ENCODE assay signal across 11 cellular contexts in the genomic region with DNA sequence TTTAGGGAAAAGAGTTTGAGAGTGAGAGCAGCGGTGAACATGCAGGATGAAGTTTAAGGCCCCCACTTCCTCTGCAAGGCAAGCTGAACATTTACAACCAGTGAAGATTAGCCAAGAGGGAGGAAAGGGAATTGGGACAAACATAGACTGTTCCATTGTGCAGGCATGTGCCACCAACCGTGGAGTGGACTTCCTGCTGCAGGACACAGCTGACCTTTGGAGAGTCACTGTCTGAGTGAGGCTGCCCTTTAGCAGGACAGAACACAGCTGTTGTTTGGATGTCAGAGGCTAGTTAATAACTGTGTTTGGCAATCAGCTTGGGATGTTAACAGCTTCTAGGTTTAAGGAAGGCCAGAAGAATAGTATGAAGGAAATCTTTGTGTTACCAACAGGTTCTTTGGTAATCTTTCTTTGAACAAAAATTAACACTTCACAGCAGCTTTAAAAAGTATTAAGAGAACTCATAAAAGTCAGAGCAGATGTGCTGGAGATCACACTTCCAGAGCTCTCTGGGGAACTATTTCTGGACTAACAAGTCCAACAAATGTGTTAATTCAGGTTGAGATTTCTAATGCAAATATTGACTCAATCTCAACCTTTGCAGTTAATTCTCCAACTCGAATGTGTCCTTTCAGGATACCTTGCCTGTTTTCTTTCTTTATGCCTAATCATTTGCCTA. TPM values are rescaled to one million over a fixed set of nuclear protein-coding genes. Genes with fewer than 3 reads are reported as not detected.
DNase-seq lines count a peak whose midpoint lies in the region; ATAC-seq and TF ChIP-seq lines count a peak whose summit lies in the region.
"Had no signal": no experiment of that assay in that cellular context is flagged by ENCODE, and none has a peak within 500 bp of the region (broad histone marks: within the 10 kb centered on the region; RNA-seq: fewer than 3 reads in every experiment).

No MANE protein-coding gene starts in this region.

- H3K9me3 Mint-ChIP-seq in MCF 10A (ENCODE audit: unreplicated experiment) (no peaks in the 10 kb centered on the region), CD14-positive monocyte (no peaks in the 10 kb centered on the region)
- no peaks in the 10 kb centered on the region for H3K9me3 Mint-ChIP-seq in activated T-helper 17 cell treated with anti-CD3 and anti-CD28 coated beads, Interleukin-2, amount 50 U/mL, for 72 hours

- no peaks in the 10 kb centered on the region for H4K20me1 ChIP-seq in mammary epithelial cell (ENCODE audit: insufficient read depth, low read length)

- H3K79me2 ChIP-seq in mammary epithelial cell (ENCODE audit: insufficient read depth, low read length) = peaks cover 100% of the 10 kb centered on the region

- dilution Hi-C loops in mammary epithelial cell (cut with HindIII; ENCODE audit: low sequenced_read_pairs) = no loop called here

- in situ Hi-C loops in mammary epithelial cell (cut with MboI; ENCODE audit: low sequenced_read_pairs in 2 of 2) = no loop called here

- 77% methylated on average over 3 of the region's 3 CpGs for WGBS in mammary epithelial cell (ENCODE audit: low coverage, missing lambda C conversion rate)

- H3K27me3 Mint-ChIP-seq in MCF 10A (ENCODE audit: insufficient read depth, unreplicated experiment) = no peaks in the 10 kb centered on the region
- H3K27me3 Mint-ChIP-seq in CD14-positive monocyte (ENCODE audit: low read depth in 3 of 3) = no peaks in the 10 kb centered on the region
- no peaks in the 10 kb centered on the region for H3K27me3 Mint-ChIP-seq in activated T-helper 17 cell treated with anti-CD3 and anti-CD28 coated beads, Interleukin-2, amount 50 U/mL, for 72 hours

- H3K36me3 Mint-ChIP-seq in MCF 10A (ENCODE audit: insufficient read depth, unreplicated experiment) (peaks cover 6% of the 10 kb centered on the region), CD14-positive monocyte (peaks cover 0 to 2% of the 10 kb centered on the region in 2 donors)
- no peaks in the 10 kb centered on the region for H3K36me3 Mint-ChIP-seq in activated T-helper 17 cell treated with anti-CD3 and anti-CD28 coated beads, Interleukin-2, amount 50 U/mL, for 72 hours (ENCODE audit: low read depth)

- H3K4me3 Mint-ChIP-seq in MCF 10A (ENCODE audit: unreplicated experiment) (no peak overlapping the region), CD14-positive monocyte (no peak overlapping the region)
- no peak overlapping the region for H3K4me3 Mint-ChIP-seq in activated T-helper 17 cell treated with anti-CD3 and anti-CD28 coated beads, Interleukin-2, amount 50 U/mL, for 72 hours

- no peaks in the 10 kb centered on the region for H3K9me3 ChIP-seq in mammary epithelial cell (replicated peaks; ENCODE audit: insufficient read depth, low read length)
- no peaks in the 10 kb centered on the region for H3K9me3 ChIP-seq in mucosa of descending colon
- H3K9me3 ChIP-seq in WERI-Rb-1 (ENCODE audit: severe bottlenecking) = no peaks in the 10 kb centered on the region

- H3K9ac ChIP-seq in mammary epithelial cell (ENCODE audit: insufficient read depth, low read length) = no peak overlapping the region

- intact Hi-C loops in MCF 10A (cut with micrococcal nuclease) = no loop called here
- intact Hi-C loops in mammary epithelial cell (cut with micrococcal nuclease) = no loop called here
- intact Hi-C loops in mucosa of descending colon (cut with DNase I, micrococcal nuclease) = no loop called here
- intact Hi-C loops in CD14-positive monocyte (cut with micrococcal nuclease) = no loop called here

- peaks cover 17% of the 10 kb centered on the region for H3K4me1 Mint-ChIP-seq in MCF 10A (ENCODE audit: insufficient read depth, unreplicated experiment)
- H3K4me1 Mint-ChIP-seq in CD14-positive monocyte = peaks cover 16% of the 10 kb centered on the region
- H3K4me1 Mint-ChIP-seq in activated T-helper 17 cell treated with anti-CD3 and anti-CD28 coated beads, Interleukin-2, amount 50 U/mL, for 72 hours = no peaks in the 10 kb centered on the region

- BruUV-seq in MCF 10A (replicated peaks; lab: Mats Ljungman, UMichigan) (no TSS peak), mammary epithelial cell (replicated peaks; lab: Mats Ljungman, UMichigan) (no TSS peak)

- DNase-seq in MCF 10A (ENCODE audit: unreplicated experiment) (no peak), mammary epithelial cell (no peak), fibroblast of villous mesenchyme (ENCODE audit: low read depth) (peak; percentile 79), mucosa of descending colon (peak; percentile 41 to 52 (median 41)), CD14-positive monocyte (ENCODE audit: low spot score) (no peak), WERI-Rb-1 (no peak)
- DNase-seq: activated effector memory CD4-positive, alpha-beta T cell treated with Interleukin-2 at 50 U/mL for 16 hours; NCI-H345 had no signal

- H3K27me3 ChIP-seq in mammary epithelial cell (ENCODE audit: insufficient read depth, low read length) (no peaks in the 10 kb centered on the region), WERI-Rb-1 (ENCODE audit: insufficient read depth, low read depth, severe bottlenecking) (no peaks in the 10 kb centered on the region)

- H2AFZ ChIP-seq in mammary epithelial cell (ENCODE audit: low read depth, low read length) = no peak overlapping the region

- ATAC-seq in mucosa of descending colon (peak; percentile 88), HG03025 (IDR thresholded peaks at IDR 0.05; ENCODE audit: low FRiP score, unreplicated experiment) (no peak)
- ATAC-seq in activated T-helper 17 cell treated with anti-CD3 and anti-CD28 coated beads, Interleukin-2, amount 50 U/mL, for 72 hours (replicated peaks) = no peak

- H3K36me3 ChIP-seq in mammary epithelial cell (ENCODE audit: insufficient read depth, low read length) (no peaks in the 10 kb centered on the region), mucosa of descending colon (ENCODE audit: low read depth) (no peaks in the 10 kb centered on the region), WERI-Rb-1 (no peaks in the 10 kb centered on the region)

- H3K27ac Mint-ChIP-seq in MCF 10A (ENCODE audit: low read depth, unreplicated experiment) (peak overlapping the region; percentile 69), CD14-positive monocyte (no peak overlapping the region)
- H3K27ac Mint-ChIP-seq in activated T-helper 17 cell treated with anti-CD3 and anti-CD28 coated beads, Interleukin-2, amount 50 U/mL, for 72 hours = no peak overlapping the region

- H3K27ac ChIP-seq in mammary epithelial cell (ENCODE audit: insufficient read depth, low read depth, low read length) = no peak overlapping the region
- no peak overlapping the region for H3K27ac ChIP-seq in WERI-Rb-1
- H3K27ac ChIP-seq: epithelial cell of prostate had no signal

- H3K4me3 ChIP-seq in mammary epithelial cell (replicated peaks in 1 of 3; ENCODE audit: insufficient read depth in 1 of 3, low read depth in 2 of 3, low read length in 3 of 3) (no peak overlapping the region), fibroblast of villous mesenchyme (ENCODE audit: low read depth, low read length) (no peak overlapping the region), mucosa of descending colon (no peak overlapping the region), WERI-Rb-1 (ENCODE audit: low read depth, low read length) (no peak overlapping the region)

- TF ChIP-seq CTCF in MCF 10A (IDR thresholded peaks at IDR 0.05; ENCODE audit: unreplicated experiment) = no peak
- no peak for TF ChIP-seq CTCF in mammary epithelial cell (conservative IDR thresholded peaks at IDR 0.05 in 1 of 2, IDR thresholded peaks at IDR 0.05 in 1 of 2; ENCODE audit: extremely low read depth in 1 of 2, insufficient read depth in 1 of 2, low read depth in 1 of 2, low read length in 2 of 2)
- no peak for TF ChIP-seq CTCF in fibroblast of villous mesenchyme (IDR thresholded peaks at IDR 0.05; ENCODE audit: insufficient read depth, low read depth, low read length)
- TF ChIP-seq CTCF in mucosa of descending colon (IDR thresholded peaks at IDR 0.05) = no peak
- TF ChIP-seq CTCF in CD14-positive monocyte (IDR thresholded peaks at IDR 0.05) = no peak
- TF ChIP-seq CTCF in WERI-Rb-1 (IDR thresholded peaks at IDR 0.05; ENCODE audit: low read depth, low read length) = no peak

- no peak overlapping the region for H3K4me2 ChIP-seq in mammary epithelial cell (ENCODE audit: insufficient read depth, low read depth, low read length)

- POLR2A ChIA-PET in MCF 10A (lab: Yijun Ruan, JAX) = interaction anchor here (0.7 to 1.5 kb wide), 3 partner anchors 29 to 75 kb away, joined by 3 to 6 read pairs (median 3); no protein-coding TSS in a partner anchor

- H3K4me1 ChIP-seq in mammary epithelial cell (ENCODE audit: insufficient read depth, low read length) (peaks cover 8% of the 10 kb centered on the region), mucosa of descending colon (ENCODE audit: low read depth) (peaks cover 18% of the 10 kb centered on the region)

- CTCF ChIA-PET in MCF 10A (lab: Yijun Ruan, JAX) = interaction anchor here (1.4 kb wide), 1 partner anchor 82 kb away, joined by 3 read pairs; no protein-coding TSS in a partner anchor
- CTCF ChIA-PET in mammary epithelial cell (lab: Charles Lee; ENCODE audit: low non-redundant PET) = no interaction called here

RNA-seq across cellular contexts. Expression of a gene that starts 31.4 kb away (rescaled TPM):
- total RNA-seq in MCF 10A (2022) (28.6 and 38.8 TPM in 2 replicates), mammary epithelial cell (10 to 100 TPM; 65.3 to 81.7 TPM), fibroblast of villous mesenchyme (31.6 and 61.7 TPM in 2 replicates), mucosa of descending colon (10 to 100 TPM; 59.1 to 89.7 (median 88.1) TPM)
- polyA plus RNA-seq in mammary epithelial cell (86.8 TPM), CD14-positive monocyte (under 1 TPM; 0.15 to 0.33 TPM)
- 149 TPM for polyA minus RNA-seq in mammary epithelial cell
- total RNA-seq in activated T-helper 17 cell treated with anti-CD3 and anti-CD28 coated beads, Interleukin-2, amount 50 U/mL, for 72 hours = 1 to 10 TPM; 1.5 to 2.3 TPM

Comparison
In these comparisons a context has a peak if more than half of its experiments do, and no peak if none do; other contexts are left out.
1. DNase-seq: peak in fibroblast of villous mesenchyme (single experiment) and mucosa of descending colon (3 of 3); none in MCF 10A (single experiment), mammary epithelial cell (single experiment), CD14-positive monocyte (single experiment) and WERI-Rb-1 (single experiment).